Comparison of ENCODE assay signal across 1 cellular context in the genomic region with DNA sequence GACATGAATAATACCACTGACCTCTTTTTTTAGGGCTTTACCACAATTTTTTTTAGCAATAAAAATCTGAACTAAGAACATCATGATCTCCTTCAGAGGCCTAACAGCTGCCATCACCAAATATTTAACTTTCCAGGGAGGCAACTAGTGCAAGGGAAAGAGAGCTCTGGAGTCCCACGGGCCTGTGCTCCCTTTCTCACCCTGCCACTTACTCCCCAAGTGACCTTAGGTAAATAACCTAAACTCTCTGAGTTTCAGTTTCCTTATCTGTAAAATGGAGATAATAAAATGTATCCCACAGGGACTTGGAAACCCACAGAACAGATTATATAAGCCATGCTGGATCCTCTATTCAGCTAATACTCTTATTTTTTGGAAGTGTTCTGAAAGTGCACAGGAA.
TF ChIP-seq lines count a peak whose summit lies in the region.

No MANE protein-coding gene starts in this region.

TF ChIP-seq in SK-N-SH, 30 proteins besides CTCF, POLR2A, EP300 and RAD21 (continued from another document):
- TF ChIP-seq, protein P1, sequence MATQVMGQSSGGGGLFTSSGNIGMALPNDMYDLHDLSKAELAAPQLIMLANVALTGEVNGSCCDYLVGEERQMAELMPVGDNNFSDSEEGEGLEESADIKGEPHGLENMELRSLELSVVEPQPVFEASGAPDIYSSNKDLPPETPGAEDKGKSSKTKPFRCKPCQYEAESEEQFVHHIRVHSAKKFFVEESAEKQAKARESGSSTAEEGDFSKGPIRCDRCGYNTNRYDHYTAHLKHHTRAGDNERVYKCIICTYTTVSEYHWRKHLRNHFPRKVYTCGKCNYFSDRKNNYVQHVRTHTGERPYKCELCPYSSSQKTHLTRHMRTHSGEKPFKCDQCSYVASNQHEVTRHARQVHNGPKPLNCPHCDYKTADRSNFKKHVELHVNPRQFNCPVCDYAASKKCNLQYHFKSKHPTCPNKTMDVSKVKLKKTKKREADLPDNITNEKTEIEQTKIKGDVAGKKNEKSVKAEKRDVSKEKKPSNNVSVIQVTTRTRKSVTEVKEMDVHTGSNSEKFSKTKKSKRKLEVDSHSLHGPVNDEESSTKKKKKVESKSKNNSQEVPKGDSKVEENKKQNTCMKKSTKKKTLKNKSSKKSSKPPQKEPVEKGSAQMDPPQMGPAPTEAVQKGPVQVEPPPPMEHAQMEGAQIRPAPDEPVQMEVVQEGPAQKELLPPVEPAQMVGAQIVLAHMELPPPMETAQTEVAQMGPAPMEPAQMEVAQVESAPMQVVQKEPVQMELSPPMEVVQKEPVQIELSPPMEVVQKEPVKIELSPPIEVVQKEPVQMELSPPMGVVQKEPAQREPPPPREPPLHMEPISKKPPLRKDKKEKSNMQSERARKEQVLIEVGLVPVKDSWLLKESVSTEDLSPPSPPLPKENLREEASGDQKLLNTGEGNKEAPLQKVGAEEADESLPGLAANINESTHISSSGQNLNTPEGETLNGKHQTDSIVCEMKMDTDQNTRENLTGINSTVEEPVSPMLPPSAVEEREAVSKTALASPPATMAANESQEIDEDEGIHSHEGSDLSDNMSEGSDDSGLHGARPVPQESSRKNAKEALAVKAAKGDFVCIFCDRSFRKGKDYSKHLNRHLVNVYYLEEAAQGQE (IDR thresholded peaks at IDR 0.05; ENCODE audit: low read depth, low read length), result no peak
- TF ChIP-seq JUND (IDR thresholded peaks at IDR 0.05), result no peak
- no peak for TF ChIP-seq EZH2phosphoT487 (IDR thresholded peaks at IDR 0.05; ENCODE audit: borderline replicate concordance, low read depth)
- no peak for TF ChIP-seq MXI1 (IDR thresholded peaks at IDR 0.05; ENCODE audit: low read depth, low read length)
- TF ChIP-seq, protein P2, sequence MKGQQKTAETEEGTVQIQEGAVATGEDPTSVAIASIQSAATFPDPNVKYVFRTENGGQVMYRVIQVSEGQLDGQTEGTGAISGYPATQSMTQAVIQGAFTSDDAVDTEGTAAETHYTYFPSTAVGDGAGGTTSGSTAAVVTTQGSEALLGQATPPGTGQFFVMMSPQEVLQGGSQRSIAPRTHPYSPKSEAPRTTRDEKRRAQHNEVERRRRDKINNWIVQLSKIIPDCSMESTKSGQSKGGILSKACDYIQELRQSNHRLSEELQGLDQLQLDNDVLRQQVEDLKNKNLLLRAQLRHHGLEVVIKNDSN (IDR thresholded peaks at IDR 0.05; ENCODE audit: borderline replicate concordance, low read depth), result no peak
- TF ChIP-seq SIN3A (IDR thresholded peaks at IDR 0.05; ENCODE audit: borderline replicate concordance, low read depth, low read length), result no peak
